In genomic region chr9:115373000-115373709, GRCh38 we compare ENCODE assay signal across 8 cellular contexts.
DNase-seq lines count a peak whose midpoint lies in the region; ATAC-seq, FAIRE-seq and TF ChIP-seq lines count a peak whose summit lies in the region.

No MANE protein-coding gene starts in this region.

- in situ Hi-C loops in astrocyte of the spinal cord (cut with HindIII; ENCODE audit: low sequenced_read_pairs) = no loop called here

- ATAC-seq in HG03139 (IDR thresholded peaks at IDR 0.05; ENCODE audit: unreplicated experiment) = peak; percentile 94

- no peak for TF ChIP-seq CTCF in astrocyte of the spinal cord (IDR thresholded peaks at IDR 0.05; ENCODE audit: low read depth, low read length)

- no peak for FAIRE-seq in GM12892 (lab: Jason Lieb, UNC)

- DNase-seq in activated naive CD4-positive, alpha-beta T cell treated with Interleukin-2 at 50 U/mL for 16 hours = peak; percentile 39
- DNase-seq in activated naive CD4-positive, alpha-beta T cell (lab: John Stamatoyannopoulos, UW) = no peak
- DNase-seq in astrocyte of the spinal cord (ENCODE audit: low read depth, low spot score) (peak; percentile 97), NCI-H82 (lab: John Stamatoyannopoulos, UW) (no peak), GM12892 (ENCODE audit: insufficient read length) (no peak), NCI-H510A treated with DMSO at 0.1 percent for 48 hours (lab: John Stamatoyannopoulos, UW) (no peak)
- DNase-seq in stimulated activated CD4-positive, alpha-beta T cell treated with anti-CD3 and anti-CD28 coated beads, Interleukin-1b, Interleukin-23, amount 100 ng/mL, for 24 hours (ENCODE audit: low read depth in 4 of 4, low spot score in 1 of 4) = peak in 3 of 4 experiments; percentile 3 to 25 (median 7)

- no peak overlapping the region for H3K4me3 ChIP-seq in astrocyte of the spinal cord (ENCODE audit: low read depth, low read length)

- TF ChIP-seq POLR2A in GM12892 (IDR thresholded peaks at IDR 0.05; ENCODE audit: low read depth, low read length) = no peak

Comparison
In these comparisons a context has a peak if more than half of its experiments do, and no peak if none do; other contexts are left out.
1. DNase-seq: peak in activated naive CD4-positive, alpha-beta T cell treated with Interleukin-2 at 50 U/mL for 16 hours (single experiment), astrocyte of the spinal cord (single experiment) and stimulated activated CD4-positive, alpha-beta T cell treated with anti-CD3 and anti-CD28 coated beads, Interleukin-1b, Interleukin-23, amount 100 ng/mL, for 24 hours (3 of 4); none in activated naive CD4-positive, alpha-beta T cell (0 of 4), NCI-H82 (single experiment), GM12892 (single experiment) and NCI-H510A treated with DMSO at 0.1 percent for 48 hours (single experiment).